1 cellular context compared by ENCODE assay signal in genomic region chr7:83201355-83201754, GRCh38.
TF ChIP-seq lines count a peak whose summit lies in the region.

No MANE protein-coding gene starts in this region.

TF ChIP-seq in GM23338, 12 proteins besides CTCF, POLR2A, EP300 and RAD21:
- TF ChIP-seq ZNF462 (CRISPR knock-in tag; IDR thresholded peaks at IDR 0.05) (no peak), ETS1 (IDR thresholded peaks at IDR 0.05) (no peak), ZNF114 (CRISPR knock-in tag; IDR thresholded peaks at IDR 0.05) (no peak), EZH2 (IDR thresholded peaks at IDR 0.05; ENCODE audit: low read depth, unreplicated experiment) (no peak), POLR2AphosphoS5 (IDR thresholded peaks at IDR 0.05; ENCODE audit: low read depth) (no peak), EZH2phosphoT487 (IDR thresholded peaks at IDR 0.05; ENCODE audit: unreplicated experiment) (no peak), CREB1 (CRISPR knock-in tag; IDR thresholded peaks at IDR 0.05; ENCODE audit: low read depth) (no peak), ZNF331 (CRISPR knock-in tag; IDR thresholded peaks at IDR 0.05; ENCODE audit: low read depth) (no peak)
- TF ChIP-seq, protein P1, sequence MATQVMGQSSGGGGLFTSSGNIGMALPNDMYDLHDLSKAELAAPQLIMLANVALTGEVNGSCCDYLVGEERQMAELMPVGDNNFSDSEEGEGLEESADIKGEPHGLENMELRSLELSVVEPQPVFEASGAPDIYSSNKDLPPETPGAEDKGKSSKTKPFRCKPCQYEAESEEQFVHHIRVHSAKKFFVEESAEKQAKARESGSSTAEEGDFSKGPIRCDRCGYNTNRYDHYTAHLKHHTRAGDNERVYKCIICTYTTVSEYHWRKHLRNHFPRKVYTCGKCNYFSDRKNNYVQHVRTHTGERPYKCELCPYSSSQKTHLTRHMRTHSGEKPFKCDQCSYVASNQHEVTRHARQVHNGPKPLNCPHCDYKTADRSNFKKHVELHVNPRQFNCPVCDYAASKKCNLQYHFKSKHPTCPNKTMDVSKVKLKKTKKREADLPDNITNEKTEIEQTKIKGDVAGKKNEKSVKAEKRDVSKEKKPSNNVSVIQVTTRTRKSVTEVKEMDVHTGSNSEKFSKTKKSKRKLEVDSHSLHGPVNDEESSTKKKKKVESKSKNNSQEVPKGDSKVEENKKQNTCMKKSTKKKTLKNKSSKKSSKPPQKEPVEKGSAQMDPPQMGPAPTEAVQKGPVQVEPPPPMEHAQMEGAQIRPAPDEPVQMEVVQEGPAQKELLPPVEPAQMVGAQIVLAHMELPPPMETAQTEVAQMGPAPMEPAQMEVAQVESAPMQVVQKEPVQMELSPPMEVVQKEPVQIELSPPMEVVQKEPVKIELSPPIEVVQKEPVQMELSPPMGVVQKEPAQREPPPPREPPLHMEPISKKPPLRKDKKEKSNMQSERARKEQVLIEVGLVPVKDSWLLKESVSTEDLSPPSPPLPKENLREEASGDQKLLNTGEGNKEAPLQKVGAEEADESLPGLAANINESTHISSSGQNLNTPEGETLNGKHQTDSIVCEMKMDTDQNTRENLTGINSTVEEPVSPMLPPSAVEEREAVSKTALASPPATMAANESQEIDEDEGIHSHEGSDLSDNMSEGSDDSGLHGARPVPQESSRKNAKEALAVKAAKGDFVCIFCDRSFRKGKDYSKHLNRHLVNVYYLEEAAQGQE (IDR thresholded peaks at IDR 0.05; ENCODE audit: unreplicated experiment) = no peak
